In genomic region chr19:7224995-7225394, GRCh38 we compare ENCODE assay signal across 23 cellular contexts.
DNase-seq lines count a peak whose midpoint lies in the region; ATAC-seq, FAIRE-seq and TF ChIP-seq lines count a peak whose summit lies in the region.
"Had no signal": no experiment of that assay in that cellular context is flagged by ENCODE, and none has a peak within 500 bp of the region (broad histone marks: within the 10 kb centered on the region; RNA-seq: fewer than 3 reads in every experiment).

No MANE protein-coding gene starts in this region.

- TF ChIP-seq CTCF in HepG2 (CRISPR knock-in tag; IDR thresholded peaks at IDR 0.05): no peak
- no peak for TF ChIP-seq CTCF in right lobe of liver (IDR thresholded peaks at IDR 0.05)
- TF ChIP-seq CTCF in foreskin keratinocyte (conservative IDR thresholded peaks at IDR 0.05): no peak

- TF ChIP-seq POLR2A in HepG2 (IDR thresholded peaks at IDR 0.05; ENCODE audit: insufficient read depth in 1 of 2, low read depth in 2 of 2, low read length in 2 of 2) (no peak), right lobe of liver (IDR thresholded peaks at IDR 0.05) (no peak)

- intact Hi-C loops in HepG2 (cut with micrococcal nuclease; ENCODE audit: unreplicated experiment): no loop called here
- intact Hi-C loops in right lobe of liver (cut with DNase I): no loop called here

- H3K9ac ChIP-seq in HepG2 (ENCODE audit: insufficient read depth, low read depth, low read length): no peak overlapping the region
- peak overlapping the region; percentile 27 for H3K9ac ChIP-seq in mucosa of stomach (ENCODE audit: low read length)
- no peak overlapping the region for H3K9ac ChIP-seq in subcutaneous abdominal adipose tissue (ENCODE audit: low read length in 5 of 5)

- H3K4me3 ChIP-seq in HepG2 (replicated peaks in 1 of 3; ENCODE audit: insufficient read depth in 1 of 3, low read depth in 2 of 3, low read length in 3 of 3) (no peak overlapping the region), right lobe of liver (no peak overlapping the region), mucosa of stomach (ENCODE audit: low read length) (no peak overlapping the region), subcutaneous abdominal adipose tissue (ENCODE audit: low read depth in 1 of 5, low read length in 5 of 5) (peak overlapping the region in 1 of 5 donors; percentile 4)
- H3K4me3 ChIP-seq: GM23338 had no signal

- no peak for FAIRE-seq in HepG2 (lab: Jason Lieb, UNC)
- FAIRE-seq: GM12892, GM18507 had no signal

- H3K36me3 ChIP-seq in HepG2 (replicated peaks in 1 of 2; ENCODE audit: control insufficient read depth in 1 of 2, insufficient read depth in 2 of 2, low read length in 2 of 2) (no peaks in the 10 kb centered on the region; a peak in 1 of 5 replicates), right lobe of liver (no peaks in the 10 kb centered on the region), mucosa of stomach (ENCODE audit: control insufficient read depth, insufficient read depth, low read length) (no peaks in the 10 kb centered on the region), subcutaneous abdominal adipose tissue (ENCODE audit: control insufficient read depth in 5 of 5, insufficient read depth in 5 of 5, low read length in 5 of 5) (no peaks in the 10 kb centered on the region)

- H3K9me3 ChIP-seq in HepG2 (ENCODE audit: low read length) (no peaks in the 10 kb centered on the region), right lobe of liver (no peaks in the 10 kb centered on the region), mucosa of stomach (ENCODE audit: control insufficient read depth, low read length) (no peaks in the 10 kb centered on the region), subcutaneous abdominal adipose tissue (ENCODE audit: control insufficient read depth in 5 of 5, low read length in 5 of 5) (no peaks in the 10 kb centered on the region)

- BruUV-seq in HepG2 (replicated peaks; lab: Mats Ljungman, UMichigan): no TSS peak

- no peak for ATAC-seq in HepG2
- ATAC-seq in right lobe of liver: no peak
- ATAC-seq in HG02610 (IDR thresholded peaks at IDR 0.05; ENCODE audit: unreplicated experiment): no peak
- ATAC-seq in foreskin keratinocyte: no peak
- ATAC-seq: CD8-positive, alpha-beta T cell; GM23338; HCT116 had no signal

- peaks cover 56% of the 10 kb centered on the region for H3K4me1 ChIP-seq in HepG2 (ENCODE audit: insufficient read depth, low read length)
- peaks cover 0 to 41% (median 14%) of the 10 kb centered on the region in 4 donors for H3K4me1 ChIP-seq in right lobe of liver
- peaks cover 19% of the 10 kb centered on the region for H3K4me1 ChIP-seq in mucosa of stomach (ENCODE audit: control insufficient read depth, insufficient read depth, low read length)
- peaks cover 0 to 32% (median 22%) of the 10 kb centered on the region in 5 donors for H3K4me1 ChIP-seq in subcutaneous abdominal adipose tissue (ENCODE audit: control insufficient read depth in 5 of 5, insufficient read depth in 5 of 5, low read length in 5 of 5)
- no peaks in the 10 kb centered on the region for H3K4me1 ChIP-seq in foreskin keratinocyte

- H3K79me2 ChIP-seq in HepG2 (ENCODE audit: insufficient read depth, low read length): peaks cover 57% of the 10 kb centered on the region

- no peak overlapping the region for H2AFZ ChIP-seq in HepG2 (ENCODE audit: low read length)
- H2AFZ ChIP-seq: GM23338 had no signal

- H3K27me3 ChIP-seq in HepG2 (ENCODE audit: control insufficient read depth in 1 of 2, insufficient read depth in 2 of 2, low read length in 2 of 2): no peaks in the 10 kb centered on the region
- no peaks in the 10 kb centered on the region for H3K27me3 ChIP-seq in right lobe of liver
- H3K27me3 ChIP-seq in mucosa of stomach (ENCODE audit: control insufficient read depth, insufficient read depth, low read length): no peaks in the 10 kb centered on the region
- H3K27me3 ChIP-seq in subcutaneous abdominal adipose tissue (ENCODE audit: control insufficient read depth in 5 of 5, insufficient read depth in 4 of 5, low read length in 5 of 5): no peaks in the 10 kb centered on the region
- H3K27me3 ChIP-seq in foreskin keratinocyte: peaks cover 14% of the 10 kb centered on the region

- peaks cover 38% of the 10 kb centered on the region; the same call in 1 of the 2 replicates for H4K20me1 ChIP-seq in HepG2 (ENCODE audit: insufficient read depth, low read length)

- DNase-seq in HepG2 (ENCODE audit: low spot score) (no peak), right lobe of liver (no peak), NCI-H510A (lab: John Stamatoyannopoulos, UW) (no peak), foreskin keratinocyte (no peak)
- DNase-seq: Calu3; CD8-positive, alpha-beta T cell; DMS53; EL; KG1; MV-4-11; NCI-H187; NCI-H2107; NCI-H774; OCI-M1; RPMI8226; SHP77 treated with DMSO at 0.1 percent for 48 hours had no signal

- TF ChIP-seq EP300 in HepG2 (IDR thresholded peaks at IDR 0.05; ENCODE audit: low read depth in 2 of 2, low read length in 2 of 2): no peak
- no peak for TF ChIP-seq EP300 in HepG2 (CRISPR knock-in tag; IDR thresholded peaks at IDR 0.05; ENCODE audit: borderline replicate concordance)

- peak overlapping the region; percentile 21; the same call in 1 of the 2 replicates for H3K4me2 ChIP-seq in HepG2 (ENCODE audit: low read depth, low read length)
- H3K4me2 ChIP-seq: GM23338 had no signal

- no peak for TF ChIP-seq RAD21 in HepG2 (CRISPR knock-in tag; IDR thresholded peaks at IDR 0.05)

- POLR2A ChIA-PET in HepG2 (lab: Yijun Ruan, JAX): interaction anchor here (0.7 to 1.1 kb wide), 2 partner anchors 12 to 69 kb away, joined by 3 to 4 read pairs; partner anchors contain the start of gene INSR

- CTCF ChIA-PET in HepG2 (lab: Yijun Ruan, JAX; ENCODE audit: low intra/inter-chr PET ratio, low total read pairs): no interaction called here

- whole genome bisulfite sequencing in HepG2 (ENCODE audit: low lambda C conversion rate): 98% methylated on average over 5 of the region's 7 CpGs
- 100% methylated on average over 7 of the region's 7 CpGs for WGBS in right lobe of liver (ENCODE audit: insufficient coverage, low coverage, low lambda C conversion rate, missing lambda C conversion rate)

- in situ Hi-C loops in HepG2 (cut with HindIII; ENCODE audit: extremely low pct_ligation_motif_present, low pct_unique_long_range_greater_than_20kb): no loop called here

- H3K27ac ChIP-seq in HepG2 (ENCODE audit: extremely low read length, insufficient read depth, low read length) (no peak overlapping the region), right lobe of liver (peak overlapping the region in 1 of 3 donors; percentile 74), subcutaneous abdominal adipose tissue (ENCODE audit: low read depth, low read length) (peak overlapping the region; percentile 65), foreskin keratinocyte (no peak overlapping the region)

TF ChIP-seq in HepG2, 621 proteins besides CTCF, POLR2A, EP300 and RAD21:
- TF ChIP-seq SNAPC2 (CRISPR knock-in tag; IDR thresholded peaks at IDR 0.05): no peak
- no peak for TF ChIP-seq ZNF678 (CRISPR knock-in tag; IDR thresholded peaks at IDR 0.05)
- TF ChIP-seq ZNF768 (CRISPR knock-in tag; IDR thresholded peaks at IDR 0.05): peak; percentile 83
- peak; percentile 70; the same call in 1 of the 2 replicates for TF ChIP-seq ZMYM3 (CRISPR knock-in tag; IDR thresholded peaks at IDR 0.05)
- peak; percentile 90 for TF ChIP-seq ZNF629 (CRISPR knock-in tag; conservative IDR thresholded peaks at IDR 0.05)
TF ChIP-seq in HepG2: peak in this region for 3.
